ENCODE assay signal across 1 cellular context in the genomic region with DNA sequence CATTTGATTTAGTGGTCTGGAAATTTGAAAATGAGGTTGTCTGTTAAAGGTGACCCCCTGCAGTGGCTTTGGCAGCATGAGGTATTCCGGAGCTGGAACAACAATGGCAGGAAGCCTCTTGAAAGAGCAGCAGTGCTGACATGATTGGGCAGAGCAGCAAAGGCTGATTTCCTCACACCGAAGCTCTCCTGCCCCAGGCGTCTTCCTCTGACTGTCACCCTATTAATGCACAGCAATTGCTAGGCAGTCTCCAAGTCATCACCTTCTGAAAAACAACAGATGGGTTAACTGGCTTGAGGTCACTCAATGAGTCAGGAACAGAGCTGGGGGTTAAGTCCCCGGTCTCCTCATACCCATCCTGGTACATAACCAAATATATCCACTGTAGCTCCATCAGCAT.
TF ChIP-seq lines count a peak whose summit lies in the region.

No MANE protein-coding gene starts in this region.

TF ChIP-seq in GM23338, 12 proteins besides CTCF, POLR2A, EP300 and RAD21:
- TF ChIP-seq ZNF462 (CRISPR knock-in tag; IDR thresholded peaks at IDR 0.05) (peak; percentile 17; the same call in 1 of the 2 replicates), ETS1 (IDR thresholded peaks at IDR 0.05) (no peak), STAT1 (IDR thresholded peaks at IDR 0.05; ENCODE audit: unreplicated experiment) (no peak)
